In genomic region chr7:115561341-115562110, GRCh38 we compare ENCODE assay signal across 16 cellular contexts.
DNase-seq lines count a peak whose midpoint lies in the region; ATAC-seq and TF ChIP-seq lines count a peak whose summit lies in the region.
"Had no signal": no experiment of that assay in that cellular context is flagged by ENCODE, and none has a peak within 500 bp of the region (broad histone marks: within the 10 kb centered on the region; RNA-seq: fewer than 3 reads in every experiment).

No MANE protein-coding gene starts in this region.

- H3K9me2 ChIP-seq in hepatocyte (replicated peaks; ENCODE audit: insufficient read depth) = no peaks in the 10 kb centered on the region

- H4K20me1 ChIP-seq in hepatocyte (ENCODE audit: insufficient read depth, poor library complexity, severe bottlenecking) = no peaks in the 10 kb centered on the region

- H3K4me3 ChIP-seq in adipocyte (ENCODE audit: low read length) (no peak overlapping the region), hepatocyte (no peak overlapping the region)
- H3K4me3 ChIP-seq: tibial nerve had no signal

- H3K9ac ChIP-seq in adipocyte (ENCODE audit: low read length) = no peak overlapping the region

- peak; percentile 75 for DNase-seq in A172 (ENCODE audit: low spot score)
- DNase-seq in H4 (ENCODE audit: low spot score) = peak; percentile 84
- peak; percentile 76 for DNase-seq in adipocyte (ENCODE audit: low read depth)
- peak; percentile 46 for DNase-seq in hepatocyte (ENCODE audit: low spot score)
- DNase-seq in NCI-H510A (lab: John Stamatoyannopoulos, UW) = no peak
- DNase-seq in activated T-cell treated with anti-CD3 and anti-CD28 coated beads, Interleukin-2, amount 50 U/mL, for 1 hour = no peak
- DNase-seq: ACHN; activated CD8-positive, alpha-beta memory T cell treated with anti-CD3 and anti-CD28 coated beads, Interleukin-2, amount 10 ng/mL, durations not matched to agents 7 days and 5 days; activated naive CD4-positive, alpha-beta T cell treated with anti-CD3 and anti-CD28 coated beads, Interleukin-2, amount 50 U/mL, for 16 hours; erythroblast; mammary epithelial cell; MM.1S; occipital lobe had no signal

- TF ChIP-seq CTCF in hepatocyte (IDR thresholded peaks at IDR 0.05; ENCODE audit: poor library complexity) = no peak

- H2AFZ ChIP-seq in hepatocyte = no peak overlapping the region

- H3K4me1 ChIP-seq in adipocyte (ENCODE audit: control insufficient read depth, insufficient read depth, low read length) = peaks cover 4% of the 10 kb centered on the region
- H3K4me1 ChIP-seq in hepatocyte (ENCODE audit: insufficient read depth) = no peaks in the 10 kb centered on the region
- H3K4me1 ChIP-seq: tibial nerve had no signal

- 86% methylated on average over 9 of the region's 9 CpGs for WGBS in hepatocyte (ENCODE audit: low lambda C conversion rate, missing lambda C conversion rate)

- H3K79me2 ChIP-seq in hepatocyte = no peaks in the 10 kb centered on the region

- H3K36me3 ChIP-seq in adipocyte (ENCODE audit: control insufficient read depth, insufficient read depth, low read length, severe bottlenecking) (no peaks in the 10 kb centered on the region), hepatocyte (replicated peaks; ENCODE audit: insufficient read depth, low read depth) (no peaks in the 10 kb centered on the region)
- H3K36me3 ChIP-seq: tibial nerve had no signal

- H3K27me3 ChIP-seq in adipocyte (replicated peaks; ENCODE audit: control insufficient read depth, insufficient read depth, low read length) = no peaks in the 10 kb centered on the region
- no peaks in the 10 kb centered on the region for H3K27me3 ChIP-seq in hepatocyte
- H3K27me3 ChIP-seq: tibial nerve had no signal

- ATAC-seq in GM19452 (IDR thresholded peaks at IDR 0.05; ENCODE audit: unreplicated experiment) (no peak), HG03520 (IDR thresholded peaks at IDR 0.05; ENCODE audit: unreplicated experiment) (no peak)
- ATAC-seq: activated CD8-positive, alpha-beta memory T cell treated with anti-CD3 and anti-CD28 coated beads, Interleukin-2, amount 10 ng/mL, durations not matched to agents 7 days and 5 days had no signal

- H3K27ac ChIP-seq in hepatocyte = peak overlapping the region; percentile 17
- H3K27ac ChIP-seq: tibial nerve had no signal

- no peaks in the 10 kb centered on the region for H3K9me3 ChIP-seq in adipocyte (ENCODE audit: control insufficient read depth, low read length)
- H3K9me3 ChIP-seq in hepatocyte (ENCODE audit: low read depth) = no peaks in the 10 kb centered on the region
- H3K9me3 ChIP-seq: tibial nerve had no signal

- H3K4me2 ChIP-seq in hepatocyte = no peak overlapping the region

Comparison
In these comparisons a context has a peak if more than half of its experiments do, and no peak if none do; other contexts are left out.
1. DNase-seq: peak in A172 (single experiment), H4 (single experiment), adipocyte (single experiment) and hepatocyte (single experiment); none in NCI-H510A (single experiment) and activated T-cell treated with anti-CD3 and anti-CD28 coated beads, Interleukin-2, amount 50 U/mL, for 1 hour (single experiment).